Comparison of ENCODE assay signal across 11 cellular contexts in the genomic region with DNA sequence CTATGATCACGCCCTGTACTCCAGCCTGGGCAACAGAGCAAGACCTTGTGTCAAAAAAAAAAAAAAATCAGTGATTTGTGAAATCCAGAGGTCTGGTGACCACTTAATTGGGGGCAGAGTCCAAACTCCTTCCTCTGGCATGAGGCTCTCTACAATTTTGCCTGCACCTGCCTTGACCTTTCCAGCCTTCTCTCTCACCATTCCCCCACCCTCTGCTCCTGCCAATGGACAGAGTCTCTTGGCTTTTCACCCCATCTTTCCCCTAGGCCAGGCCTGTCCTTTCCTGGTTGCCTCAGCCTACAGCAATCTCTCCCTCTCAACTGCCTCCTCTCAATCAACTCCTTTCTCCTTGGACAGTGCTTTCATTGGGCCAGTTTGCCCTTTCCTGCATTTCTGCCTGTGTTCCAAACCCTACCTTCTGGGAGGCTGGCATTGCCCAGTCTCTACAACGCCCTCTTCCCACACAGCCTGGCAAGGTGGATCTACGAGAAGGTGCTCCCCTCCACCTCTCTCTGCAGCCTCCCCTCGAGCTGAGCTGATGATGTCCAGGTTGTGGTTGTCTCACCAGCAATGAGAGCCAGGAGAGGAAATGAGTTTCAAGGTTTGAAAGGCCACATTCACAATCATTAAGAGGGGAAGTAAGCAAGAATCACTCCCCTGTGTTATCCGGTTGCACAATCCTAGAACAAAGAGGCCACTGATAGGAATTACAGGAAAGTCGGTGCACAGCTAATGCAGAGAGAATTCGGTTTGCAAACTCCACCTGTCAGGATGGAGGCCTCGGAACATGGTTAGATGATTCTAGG. TPM values are rescaled to one million over a fixed set of nuclear protein-coding genes. Genes with fewer than 3 reads are reported as not detected.
DNase-seq lines count a peak whose midpoint lies in the region; ATAC-seq and TF ChIP-seq lines count a peak whose summit lies in the region.
"Had no signal": no experiment of that assay in that cellular context is flagged by ENCODE, and none has a peak within 500 bp of the region (broad histone marks: within the 10 kb centered on the region; RNA-seq: fewer than 3 reads in every experiment).

No MANE protein-coding gene starts in this region.

- CTCF ChIA-PET in WTC11 (lab: Charles Lee): interaction anchor here (1.2 to 2.3 kb wide), 2 partner anchors 40 to 50 kb away, joined by 4 to 7 read pairs; a partner anchor contains a TSS

- H3K4me3 Mint-ChIP-seq in WTC11: no peak overlapping the region
- no peak overlapping the region for H3K4me3 Mint-ChIP-seq in stimulated activated naive B cell treated with anti-CD40 and anti-IgM and Interleukin-4, amounts not matched to agents 10 μg/mL and 1 μg/mL and 100 μg/mL, for 72 hours
- H3K4me3 Mint-ChIP-seq: activated T-helper 1 cell treated with anti-CD3 and anti-CD28 coated beads, Interleukin-12 subunit alpha, Interleukin-12 subunit beta, Interleukin-2, Interleukin-4 antibody, amounts not matched to agents 30 ng/mL and 10 ng/mL and 1 ng/mL, durations not matched to agents 14 hours and 24 hours and 36 hours; stimulated activated naive CD8-positive, alpha-beta T cell treated with anti-CD3 and anti-CD28 coated beads, Interleukin-15, amount 100 ng/mL, for 72 hours had no signal

- no peak overlapping the region for H3K4me3 ChIP-seq in transverse colon
- H3K4me3 ChIP-seq: smooth muscle cell had no signal

- intact Hi-C loops in transverse colon (cut with DNase I; ENCODE audit: low total_unique reads): no loop called here

- peaks cover 0 to 17% (median 3%) of the 10 kb centered on the region in 4 donors for H3K4me1 ChIP-seq in transverse colon

- DNase-seq in LHCN-M2 (ENCODE audit: low read depth) (peak; percentile 76), WTC11 (ENCODE audit: low spot score) (no peak), iris pigment epithelial cell (ENCODE audit: low read depth) (peak; percentile 69), transverse colon (peak; percentile 29), NCI-H1436 treated with DMSO at 0.1 percent for 48 hours (lab: John Stamatoyannopoulos, UW) (no peak), NCI-H2171 treated with DMSO at 0.1 percent for 48 hours (lab: John Stamatoyannopoulos, UW) (no peak)
- DNase-seq in stimulated activated naive B cell treated with anti-CD40 and anti-IgM and Interleukin-4, amounts not matched to agents 10 μg/mL and 1 μg/mL and 100 μg/mL, for 72 hours: no peak
- DNase-seq: stimulated activated naive CD8-positive, alpha-beta T cell treated with anti-CD3 and anti-CD28 coated beads, Interleukin-15, amount 100 ng/mL, for 72 hours; T-helper 2 cell had no signal

- H3K27me3 ChIP-seq in transverse colon: no peaks in the 10 kb centered on the region

- in situ Hi-C loops in transverse colon (cut with MboI; ENCODE audit: low pct_ligation_motif_present in 1 of 4, low pct_unique_long_range_greater_than_20kb in 1 of 4, low sequenced_read_pairs in 3 of 4): no loop called here

- peak overlapping the region; percentile 44 to 70 (median 66) for H3K27ac ChIP-seq in transverse colon

- no peaks in the 10 kb centered on the region for H3K9me3 Mint-ChIP-seq in WTC11
- no peaks in the 10 kb centered on the region for H3K9me3 Mint-ChIP-seq in stimulated activated naive B cell treated with anti-CD40 and anti-IgM and Interleukin-4, amounts not matched to agents 10 μg/mL and 1 μg/mL and 100 μg/mL, for 72 hours
- H3K9me3 Mint-ChIP-seq: activated T-helper 1 cell treated with anti-CD3 and anti-CD28 coated beads, Interleukin-12 subunit alpha, Interleukin-12 subunit beta, Interleukin-2, Interleukin-4 antibody, amounts not matched to agents 30 ng/mL and 10 ng/mL and 1 ng/mL, durations not matched to agents 14 hours and 24 hours and 36 hours; stimulated activated naive CD8-positive, alpha-beta T cell treated with anti-CD3 and anti-CD28 coated beads, Interleukin-15, amount 100 ng/mL, for 72 hours had no signal

- POLR2A ChIA-PET in WTC11 (lab: Charles Lee): no interaction called here

- H3K36me3 Mint-ChIP-seq in WTC11: no peaks in the 10 kb centered on the region
- H3K36me3 Mint-ChIP-seq in stimulated activated naive B cell treated with anti-CD40 and anti-IgM and Interleukin-4, amounts not matched to agents 10 μg/mL and 1 μg/mL and 100 μg/mL, for 72 hours: no peaks in the 10 kb centered on the region

- no peak for TF ChIP-seq EP300 in transverse colon (IDR thresholded peaks at IDR 0.05; ENCODE audit: low read depth)

- no peak for ATAC-seq in WTC11
- ATAC-seq in stimulated activated naive B cell treated with anti-CD40 and anti-IgM and Interleukin-4, amounts not matched to agents 10 μg/mL and 1 μg/mL and 100 μg/mL, for 72 hours (replicated peaks): no peak
- ATAC-seq: stimulated activated naive CD8-positive, alpha-beta T cell treated with anti-CD3 and anti-CD28 coated beads, Interleukin-15, amount 100 ng/mL, for 72 hours had no signal

- 40 to 44% methylated on average over 1 to 8 of the region's 8 CpGs for WGBS in transverse colon (ENCODE audit: low coverage in 1 of 2), 2 donors

- H3K27me3 Mint-ChIP-seq in WTC11 (ENCODE audit: low read depth): no peaks in the 10 kb centered on the region; the same call in 1 of the 2 replicates
- peaks cover 22 to 32% of the 10 kb centered on the region in 2 donors for H3K27me3 Mint-ChIP-seq in stimulated activated naive B cell treated with anti-CD40 and anti-IgM and Interleukin-4, amounts not matched to agents 10 μg/mL and 1 μg/mL and 100 μg/mL, for 72 hours
- H3K27me3 Mint-ChIP-seq: stimulated activated naive CD8-positive, alpha-beta T cell treated with anti-CD3 and anti-CD28 coated beads, Interleukin-15, amount 100 ng/mL, for 72 hours had no signal

- no peak for TF ChIP-seq CTCF in WTC11 (IDR thresholded peaks at IDR 0.05)
- no peak for TF ChIP-seq CTCF in transverse colon (IDR thresholded peaks at IDR 0.05)

- no peak overlapping the region for H3K27ac Mint-ChIP-seq in WTC11
- H3K27ac Mint-ChIP-seq in stimulated activated naive B cell treated with anti-CD40 and anti-IgM and Interleukin-4, amounts not matched to agents 10 μg/mL and 1 μg/mL and 100 μg/mL, for 72 hours: no peak overlapping the region
- H3K27ac Mint-ChIP-seq: activated T-helper 1 cell treated with anti-CD3 and anti-CD28 coated beads, Interleukin-12 subunit alpha, Interleukin-12 subunit beta, Interleukin-2, Interleukin-4 antibody, amounts not matched to agents 30 ng/mL and 10 ng/mL and 1 ng/mL, durations not matched to agents 14 hours and 24 hours and 36 hours; stimulated activated naive CD8-positive, alpha-beta T cell treated with anti-CD3 and anti-CD28 coated beads, Interleukin-15, amount 100 ng/mL, for 72 hours had no signal

- H3K36me3 ChIP-seq in transverse colon: no peaks in the 10 kb centered on the region

- no peaks in the 10 kb centered on the region for H3K9me3 ChIP-seq in transverse colon

- H3K4me1 Mint-ChIP-seq in WTC11: peaks cover 14% of the 10 kb centered on the region
- H3K4me1 Mint-ChIP-seq in stimulated activated naive B cell treated with anti-CD40 and anti-IgM and Interleukin-4, amounts not matched to agents 10 μg/mL and 1 μg/mL and 100 μg/mL, for 72 hours: no peaks in the 10 kb centered on the region
- H3K4me1 Mint-ChIP-seq: stimulated activated naive CD8-positive, alpha-beta T cell treated with anti-CD3 and anti-CD28 coated beads, Interleukin-15, amount 100 ng/mL, for 72 hours had no signal

- TF ChIP-seq POLR2A in transverse colon (IDR thresholded peaks at IDR 0.05): no peak

TF ChIP-seq in WTC11, 78 proteins besides CTCF, POLR2A, EP300 and RAD21:
- TF ChIP-seq GABPB1 (CRISPR knock-in tag; IDR thresholded peaks at IDR 0.05): peak; percentile 73
- TF ChIP-seq, protein P1, sequence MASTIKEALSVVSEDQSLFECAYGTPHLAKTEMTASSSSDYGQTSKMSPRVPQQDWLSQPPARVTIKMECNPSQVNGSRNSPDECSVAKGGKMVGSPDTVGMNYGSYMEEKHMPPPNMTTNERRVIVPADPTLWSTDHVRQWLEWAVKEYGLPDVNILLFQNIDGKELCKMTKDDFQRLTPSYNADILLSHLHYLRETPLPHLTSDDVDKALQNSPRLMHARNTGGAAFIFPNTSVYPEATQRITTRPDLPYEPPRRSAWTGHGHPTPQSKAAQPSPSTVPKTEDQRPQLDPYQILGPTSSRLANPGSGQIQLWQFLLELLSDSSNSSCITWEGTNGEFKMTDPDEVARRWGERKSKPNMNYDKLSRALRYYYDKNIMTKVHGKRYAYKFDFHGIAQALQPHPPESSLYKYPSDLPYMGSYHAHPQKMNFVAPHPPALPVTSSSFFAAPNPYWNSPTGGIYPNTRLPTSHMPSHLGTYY (CRISPR knock-in tag; IDR thresholded peaks at IDR 0.05): no peak
- TF ChIP-seq ZNF219 (CRISPR knock-in tag; IDR thresholded peaks at IDR 0.05; ENCODE audit: borderline replicate concordance): no peak

RNA-seq across cellular contexts. Expression of a gene that starts 39.5 kb away (rescaled TPM):
- 12.4 and 13.0 TPM in 2 replicates for total RNA-seq in LHCN-M2 (2014; rRNA removed)
- 16.5 TPM for polyA plus RNA-seq in LHCN-M2 (2012)
- 1.9 to 3.7 TPM (median 2.6 TPM) in 3 replicates for total RNA-seq in WTC11 (2021)
- 100 to 1,000 TPM in 3 of 4 donors, 10 to 100 TPM in 1; 63.0 to 134 (median 115) TPM for total RNA-seq in transverse colon

Comparison
In these comparisons a context has a peak if more than half of its experiments do, and no peak if none do; other contexts are left out.
1. DNase-seq: peak in LHCN-M2 (single experiment), iris pigment epithelial cell (single experiment) and transverse colon (single experiment); none in WTC11 (single experiment), stimulated activated naive B cell treated with anti-CD40 and anti-IgM and Interleukin-4, amounts not matched to agents 10 μg/mL and 1 μg/mL and 100 μg/mL, for 72 hours (single experiment), NCI-H1436 treated with DMSO at 0.1 percent for 48 hours (single experiment) and NCI-H2171 treated with DMSO at 0.1 percent for 48 hours (single experiment).